18 cellular contexts compared by ENCODE assay signal in genomic region chr17:36524428-36524876, GRCh38. TPM values are rescaled to one million over a fixed set of nuclear protein-coding genes. Genes with fewer than 3 reads are reported as not detected.
DNase-seq lines count a peak whose midpoint lies in the region; ATAC-seq, FAIRE-seq and TF ChIP-seq lines count a peak whose summit lies in the region.
"Had no signal": no experiment of that assay in that cellular context is flagged by ENCODE, and none has a peak within 500 bp of the region (broad histone marks: within the 10 kb centered on the region; RNA-seq: fewer than 3 reads in every experiment).

No MANE protein-coding gene starts in this region.

- H3K9ac ChIP-seq in GM12878 (ENCODE audit: control insufficient read depth, insufficient read depth, low read length) = no peak overlapping the region

- intact Hi-C loops in GM12878 (cut with micrococcal nuclease; ENCODE audit: unreplicated experiment) (no loop called here), MCF 10A (cut with micrococcal nuclease) (no loop called here), spleen (cut with DNase I; ENCODE audit: low total_unique reads) (no loop called here)

- TF ChIP-seq EP300 in GM12878 (IDR thresholded peaks at IDR 0.05; ENCODE audit: borderline replicate concordance in 1 of 2, control insufficient read depth in 1 of 2, low read depth in 2 of 2, low read length in 2 of 2) = no peak

- no peaks in the 10 kb centered on the region for H3K79me2 ChIP-seq in GM12878 (ENCODE audit: control insufficient read depth, insufficient read depth, low read length)

- H3K4me1 ChIP-seq in GM12878 (ENCODE audit: control insufficient read depth, insufficient read depth, low read length) = no peaks in the 10 kb centered on the region
- no peaks in the 10 kb centered on the region for H3K4me1 ChIP-seq in spleen
- H3K4me1 ChIP-seq: stomach had no signal

- SMC1A ChIA-PET in GM12878 (lab: Charles Lee; ENCODE audit: uncharacterized antibody, unreplicated experiment) = no interaction called here

- RAD21 ChIA-PET in GM12878 (lab: Charles Lee; ENCODE audit: unreplicated experiment) = interaction anchor here (1.3 kb wide), 1 partner anchor 60 kb away, joined by 3 read pairs; no protein-coding TSS in a partner anchor

- POLR2A ChIA-PET in GM12878 (lab: Charles Lee) = interaction anchor here (0.6 to 1.0 kb wide), 2 partner anchors 10 to 686 kb away, joined by 3 read pairs; partner anchors contain the start of gene MYO19
- POLR2A ChIA-PET in MCF 10A (lab: Yijun Ruan, JAX) = interaction anchor here (0.7 to 3.7 kb wide), 5 partner anchors 9 to 26 kb away, joined by 3 to 10 read pairs (median 6); partner anchors contain the start of genes MYO19 and PIGW

- no peak for TF ChIP-seq RAD21 in GM12878 (IDR thresholded peaks at IDR 0.05; ENCODE audit: insufficient read depth, low read depth, low read length)

- no peak for FAIRE-seq in GM12878 (lab: Jason Lieb, UNC)
- FAIRE-seq: endothelial cell of umbilical vein, G401.6, GM18507, H1 had no signal

- TF ChIP-seq POLR2A in GM12878 (IDR thresholded peaks at IDR 0.05; ENCODE audit: low read depth, low read length) = no peak
- TF ChIP-seq POLR2A in spleen (IDR thresholded peaks at IDR 0.05) = no peak

- ATAC-seq in GM12878 = no peak
- ATAC-seq: naive thymus-derived CD4-positive, alpha-beta T cell had no signal

- H3K27ac ChIP-seq in GM12878 (ENCODE audit: control insufficient read depth, insufficient read depth) (peak overlapping the region; percentile 8; the same call in 1 of the 2 replicates), spleen (no peak overlapping the region)
- H3K27ac ChIP-seq: C4-2B, HL-60, SK-N-MC, stomach, VCaP had no signal

- in situ Hi-C loops in GM12878 (cut with MboI) = no loop called here

- H3K27me3 Mint-ChIP-seq in MCF 10A (ENCODE audit: insufficient read depth, unreplicated experiment) = no peaks in the 10 kb centered on the region
- H3K27me3 Mint-ChIP-seq: naive thymus-derived CD4-positive, alpha-beta T cell had no signal

- H3K9me3 Mint-ChIP-seq in MCF 10A (ENCODE audit: unreplicated experiment) = no peaks in the 10 kb centered on the region
- H3K9me3 Mint-ChIP-seq: naive thymus-derived CD4-positive, alpha-beta T cell had no signal

- H3K27me3 ChIP-seq in GM12878 (replicated peaks in 1 of 2; ENCODE audit: control insufficient read depth in 2 of 2, insufficient read depth in 2 of 2, low read length in 1 of 2) (no peaks in the 10 kb centered on the region), spleen (replicated peaks in 1 of 7) (no peaks in the 10 kb centered on the region)
- H3K27me3 ChIP-seq: stomach had no signal

- DNase-seq in stimulated activated CD4-positive, alpha-beta T cell treated with anti-CD3 and anti-CD28 coated beads, Interleukin-1b, Interleukin-23, amount 100 ng/mL, for 48 hours = peak; percentile 24
- DNase-seq in stimulated activated CD4-positive, alpha-beta T cell treated with anti-CD3 and anti-CD28 coated beads, Interleukin-2, amount 100 ng/mL, for 24 hours = no peak
- DNase-seq in RKO (ENCODE audit: low spot score) (peak; percentile 43), GM12878 (ENCODE audit: low read depth, low spot score) (no peak), hepatic stellate cell (ENCODE audit: low spot score) (no peak), NCI-H446 (lab: John Stamatoyannopoulos, UW) (no peak), MCF 10A (ENCODE audit: unreplicated experiment) (no peak), spleen (no peak)
- DNase-seq: naive thymus-derived CD4-positive, alpha-beta T cell; stomach had no signal

- H3K4me1 Mint-ChIP-seq in MCF 10A (ENCODE audit: insufficient read depth, unreplicated experiment) = peaks cover 11% of the 10 kb centered on the region

- H3K4me3 ChIP-seq in GM12878 (no peak overlapping the region), spleen (no peak overlapping the region)
- H3K4me3 ChIP-seq: SK-N-MC, stomach had no signal

- no TSS peak for BruUV-seq in GM12878 (replicated peaks; lab: Mats Ljungman, UMichigan)
- no TSS peak for BruUV-seq in MCF 10A (replicated peaks; lab: Mats Ljungman, UMichigan)

- no peak overlapping the region for H3K27ac Mint-ChIP-seq in MCF 10A (ENCODE audit: low read depth, unreplicated experiment)

- CTCF ChIA-PET in GM12878 (lab: Yijun Ruan, JAX) (interaction anchor here (0.6 to 2.6 kb wide), 2 partner anchors 10 to 202 kb away, joined by 3 to 15 read pairs; partner anchors contain the start of genes MYO19 and PIGW), MCF 10A (lab: Yijun Ruan, JAX) (interaction anchor here (0.8 kb wide), 1 partner anchor 10 kb away, joined by 6 read pairs; the partner anchor contains the start of genes MYO19 and PIGW)

- H4K20me1 ChIP-seq in GM12878 (ENCODE audit: control insufficient read depth, insufficient read depth) = no peaks in the 10 kb centered on the region

- H3K36me3 ChIP-seq in GM12878 (ENCODE audit: control insufficient read depth in 2 of 2, insufficient read depth in 2 of 2, low read length in 1 of 2) (peaks cover 11 to 22% of the 10 kb centered on the region in 2 experiments; a peak in 3 of 4 replicates), spleen (peaks cover 0 to 97% (median 54%) of the 10 kb centered on the region in 6 donors)

- TF ChIP-seq CTCF in GM12878 (IDR thresholded peaks at IDR 0.05 in 2 of 3, conservative IDR thresholded peaks at IDR 0.05 in 1 of 3; ENCODE audit: control insufficient read depth in 2 of 3, extremely low read depth in 1 of 3, insufficient read depth in 1 of 3, low read depth in 3 of 3, low read length in 3 of 3) (no peak), MCF 10A (IDR thresholded peaks at IDR 0.05; ENCODE audit: unreplicated experiment) (no peak), spleen (IDR thresholded peaks at IDR 0.05 in 8 of 11, conservative IDR thresholded peaks at IDR 0.05 in 3 of 11) (no peak)

- WGBS in GM12878 (ENCODE audit: insufficient coverage, insufficient replicate concordance, low lambda C conversion rate, missing lambda C conversion rate) = 66% methylated on average over 4 of the region's 4 CpGs
- WGBS in spleen, 5 donors = 80 to 86% (median 83%) methylated on average over 4 of the region's 4 CpGs

- no peak overlapping the region for H3K4me2 ChIP-seq in GM12878 (ENCODE audit: control insufficient read depth, insufficient read depth)

- H3K36me3 Mint-ChIP-seq in MCF 10A (ENCODE audit: insufficient read depth, unreplicated experiment) = peaks cover 70% of the 10 kb centered on the region

- no peak overlapping the region for H3K4me3 Mint-ChIP-seq in MCF 10A (ENCODE audit: unreplicated experiment)
- H3K4me3 Mint-ChIP-seq: naive thymus-derived CD4-positive, alpha-beta T cell had no signal

- no peaks in the 10 kb centered on the region; the same call in 2 of the 3 replicates for H3K9me3 ChIP-seq in GM12878 (replicated peaks; ENCODE audit: control insufficient read depth, insufficient read depth, low read length)
- H3K9me3 ChIP-seq in spleen = no peaks in the 10 kb centered on the region
- H3K9me3 ChIP-seq: stomach had no signal

- no peak overlapping the region for H2AFZ ChIP-seq in GM12878 (ENCODE audit: control insufficient read depth, low read depth, low read length)

RNA-seq across cellular contexts. Expression of gene MYO19, which starts 10.2 kb away (rescaled TPM):
- total RNA-seq in GM12878 (2013; cell fraction: nucleolus; rRNA removed) = 272 and 301 TPM in 2 replicates
- total RNA-seq in GM12878 (2014; rRNA removed) (94.1 and 99.9 TPM in 2 replicates), GM12878 (2014; rRNA removed; fragmentation: Illumina TruSeq; extraction: Trizol) (62.5 and 63.8 TPM in 2 replicates), GM12878 (2021) (72.1 and 94.0 TPM in 2 replicates), MCF 10A (2022) (64.7 and 72.2 TPM in 2 replicates), spleen (10 to 100 TPM; 41.7 to 68.9 (median 56.1) TPM)
- 31.7 TPM for polyA plus RNA-seq in GM12878 (2011; ENCODE audit: low read depth)
- polyA plus RNA-seq in GM12878 (2011; rRNA removed) (39.7 and 71.7 TPM in 2 replicates), GM12878 (2014; fragmentation: Illumina TruSeq; extraction: Trizol) (59.1 and 76.8 TPM in 2 replicates), GM12878 (2014; fragmentation: Nextera tagmentation; extraction: Ambion mirVana) (10 to 100 TPM; 11.4 to 12.2 TPM), GM12878 (2014; rRNA removed) (103 and 109 TPM in 2 replicates), GM12878 (2016; fragmentation: Nextera tagmentation; extraction: Ambion mirVana) (10 to 100 TPM; 39.9 to 45.4 TPM), spleen (10 to 100 TPM; 15.6 to 23.6 (median 21.4) TPM)
- 70.5 and 91.2 TPM in 2 replicates for polyA plus RNA-seq in GM12878 (2011; cell fraction: cytosol; rRNA removed)
- 584 and 632 TPM in 2 replicates for polyA plus RNA-seq in GM12878 (2011; cell fraction: nucleus; rRNA removed)
- 30.5 and 32.5 TPM in 2 replicates for polyA plus RNA-seq in GM12878 (2012)
- polyA minus RNA-seq in GM12878 (2011; rRNA and poly(A)+ RNA removed) = 103 and 116 TPM in 2 replicates
- polyA minus RNA-seq in GM12878 (2011; cell fraction: cytosol; rRNA and poly(A)+ RNA removed) = 27.9 and 44.6 TPM in 2 replicates
- 149 and 242 TPM in 2 replicates for polyA minus RNA-seq in GM12878 (2011; cell fraction: nucleus; rRNA and poly(A)+ RNA removed)

RNA-seq across cellular contexts. Expression of gene PIGW, which starts 10.3 kb away (rescaled TPM):
- 7.9 and 10.7 TPM in 2 replicates for total RNA-seq in GM12878 (2013; cell fraction: nucleolus; rRNA removed)
- total RNA-seq in GM12878 (2014; rRNA removed) (11.4 and 11.8 TPM in 2 replicates), GM12878 (2014; rRNA removed; fragmentation: Illumina TruSeq; extraction: Trizol) (11.1 and 12.3 TPM in 2 replicates), GM12878 (2021) (12.9 and 15.3 TPM in 2 replicates), MCF 10A (2022) (7.5 and 9.8 TPM in 2 replicates), spleen (1 to 10 TPM; 4.8 to 7.7 (median 6.1) TPM)
- 9.9 TPM for polyA plus RNA-seq in GM12878 (2011; ENCODE audit: low read depth)
- polyA plus RNA-seq in GM12878 (2011; rRNA removed) (13.6 and 15.1 TPM in 2 replicates), GM12878 (2014; fragmentation: Illumina TruSeq; extraction: Trizol) (21.5 and 26.1 TPM in 2 replicates), GM12878 (2014; fragmentation: Nextera tagmentation; extraction: Ambion mirVana) (1 to 10 TPM; 6.0 to 9.5 TPM), GM12878 (2014; rRNA removed) (13.7 and 13.9 TPM in 2 replicates), GM12878 (2016; fragmentation: Nextera tagmentation; extraction: Ambion mirVana) (10 to 100 TPM; 24.4 to 31.5 TPM), spleen (1 to 10 TPM; 3.3 to 6.0 (median 5.0) TPM)
- polyA plus RNA-seq in GM12878 (2011; cell fraction: cytosol; rRNA removed) = 7.4 and 7.6 TPM in 2 replicates
- polyA plus RNA-seq in GM12878 (2011; cell fraction: nucleus; rRNA removed) = 3.3 and 4.4 TPM in 2 replicates
- 6.6 and 9.8 TPM in 2 replicates for polyA plus RNA-seq in GM12878 (2012)
- 2.8 and 3.5 TPM in 2 replicates for polyA minus RNA-seq in GM12878 (2011; rRNA and poly(A)+ RNA removed)
- polyA minus RNA-seq in GM12878 (2011; cell fraction: cytosol; rRNA and poly(A)+ RNA removed) = 2.1 and 3.1 TPM in 2 replicates
- polyA minus RNA-seq in GM12878 (2011; cell fraction: nucleus; rRNA and poly(A)+ RNA removed) = 3.7 and 5.7 TPM in 2 replicates

RNA-seq across cellular contexts. Expression of gene GGNBP2, which starts 20.3 kb away (rescaled TPM):
- total RNA-seq in GM12878 (2013; cell fraction: nucleolus; rRNA removed) = 121 and 134 TPM in 2 replicates
- 46.7 and 54.2 TPM in 2 replicates for total RNA-seq in GM12878 (2014; rRNA removed)
- 61.5 and 62.2 TPM in 2 replicates for total RNA-seq in GM12878 (2014; rRNA removed; fragmentation: Illumina TruSeq; extraction: Trizol)
- 49.9 and 54.4 TPM in 2 replicates for total RNA-seq in GM12878 (2021)
- 33.7 TPM for polyA plus RNA-seq in GM12878 (2011; ENCODE audit: low read depth)
- polyA plus RNA-seq in GM12878 (2011; rRNA removed) = 75.2 and 82.0 TPM in 2 replicates
- polyA plus RNA-seq in GM12878 (2011; cell fraction: cytosol; rRNA removed) = 58.5 and 61.0 TPM in 2 replicates
- 94.2 and 94.6 TPM in 2 replicates for polyA plus RNA-seq in GM12878 (2011; cell fraction: nucleus; rRNA removed)
- polyA plus RNA-seq in GM12878 (2012) = 38.7 and 52.0 TPM in 2 replicates
- 72.3 and 85.6 TPM in 2 replicates for polyA plus RNA-seq in GM12878 (2014; fragmentation: Illumina TruSeq; extraction: Trizol)
- polyA plus RNA-seq in GM12878 (2014; fragmentation: Nextera tagmentation; extraction: Ambion mirVana) = 10 to 100 TPM; 36.3 to 36.4 TPM
- polyA plus RNA-seq in GM12878 (2014; rRNA removed) = 51.3 and 53.3 TPM in 2 replicates
- polyA plus RNA-seq in GM12878 (2016; fragmentation: Nextera tagmentation; extraction: Ambion mirVana) = 10 to 100 TPM; 40.2 to 41.3 TPM
- 76.2 and 103 TPM in 2 replicates for polyA minus RNA-seq in GM12878 (2011; rRNA and poly(A)+ RNA removed)
- polyA minus RNA-seq in GM12878 (2011; cell fraction: cytosol; rRNA and poly(A)+ RNA removed) = 12.8 and 20.0 TPM in 2 replicates
- polyA minus RNA-seq in GM12878 (2011; cell fraction: nucleus; rRNA and poly(A)+ RNA removed) = 30.2 and 49.7 TPM in 2 replicates
- total RNA-seq in MCF 10A (2022) = 88.7 and 91.5 TPM in 2 replicates
- total RNA-seq in spleen = 100 to 1,000 TPM in 2 of 7 donors, 10 to 100 TPM in 5; 83.3 to 123 (median 94.7) TPM
- 10 to 100 TPM; 60.8 to 65.5 (median 61.3) TPM for polyA plus RNA-seq in spleen

RNA-seq across cellular contexts. Expression of gene ZNHIT3, which starts 38.0 kb away (rescaled TPM):
- 28.1 and 32.6 TPM in 2 replicates for total RNA-seq in GM12878 (2013; cell fraction: nucleolus; rRNA removed)
- 36.1 and 39.9 TPM in 2 replicates for total RNA-seq in GM12878 (2014; rRNA removed)
- 48.1 and 53.3 TPM in 2 replicates for total RNA-seq in GM12878 (2014; rRNA removed; fragmentation: Illumina TruSeq; extraction: Trizol)
- total RNA-seq in GM12878 (2021) = 31.8 and 34.1 TPM in 2 replicates
- polyA plus RNA-seq in GM12878 (2011; ENCODE audit: low read depth) = 73.0 TPM
- 116 and 141 TPM in 2 replicates for polyA plus RNA-seq in GM12878 (2011; rRNA removed)
- 72.8 and 80.4 TPM in 2 replicates for polyA plus RNA-seq in GM12878 (2011; cell fraction: cytosol; rRNA removed)
- 36.5 and 50.1 TPM in 2 replicates for polyA plus RNA-seq in GM12878 (2011; cell fraction: nucleus; rRNA removed)
- 45.6 and 56.0 TPM in 2 replicates for polyA plus RNA-seq in GM12878 (2012)
- 44.8 and 48.5 TPM in 2 replicates for polyA plus RNA-seq in GM12878 (2014; fragmentation: Illumina TruSeq; extraction: Trizol)
- polyA plus RNA-seq in GM12878 (2014; fragmentation: Nextera tagmentation; extraction: Ambion mirVana) = 100 to 1,000 TPM; 110 to 128 TPM
- polyA plus RNA-seq in GM12878 (2014; rRNA removed) = 37.8 and 38.7 TPM in 2 replicates
- 10 to 100 TPM; 62.7 to 66.9 TPM for polyA plus RNA-seq in GM12878 (2016; fragmentation: Nextera tagmentation; extraction: Ambion mirVana)
- polyA minus RNA-seq in GM12878 (2011; rRNA and poly(A)+ RNA removed) = 41.3 and 43.3 TPM in 2 replicates
- 6.7 and 9.5 TPM in 2 replicates for polyA minus RNA-seq in GM12878 (2011; cell fraction: cytosol; rRNA and poly(A)+ RNA removed)
- polyA minus RNA-seq in GM12878 (2011; cell fraction: nucleus; rRNA and poly(A)+ RNA removed) = 10.8 and 18.0 TPM in 2 replicates
- total RNA-seq in MCF 10A (2022) = 33.9 and 35.5 TPM in 2 replicates
- total RNA-seq in spleen = 10 to 100 TPM; 24.2 to 42.4 (median 28.6) TPM
- polyA plus RNA-seq in spleen = 10 to 100 TPM; 41.4 to 58.0 (median 52.9) TPM

Comparison
In these comparisons a context has a peak if more than half of its experiments do, and no peak if none do; other contexts are left out.
1. DNase-seq: peak in stimulated activated CD4-positive, alpha-beta T cell treated with anti-CD3 and anti-CD28 coated beads, Interleukin-1b, Interleukin-23, amount 100 ng/mL, for 48 hours (single experiment) and RKO (single experiment); none in stimulated activated CD4-positive, alpha-beta T cell treated with anti-CD3 and anti-CD28 coated beads, Interleukin-2, amount 100 ng/mL, for 24 hours (0 of 2), GM12878 (single experiment), hepatic stellate cell (single experiment), NCI-H446 (0 of 2), MCF 10A (single experiment) and spleen (single experiment).